In genomic region chr7:14834888-14835287, GRCh38 we compare ENCODE assay signal across 16 cellular contexts.
A peak's percentile ranks its signal among the peaks of the same experiment; 100 is the strongest.
DNase-seq lines count a peak whose midpoint lies in the region; ATAC-seq and TF ChIP-seq lines count a peak whose summit lies in the region.
"Had no signal": no experiment of that assay in that cellular context is flagged by ENCODE, and none has a peak within 500 bp of the region (broad histone marks: within the 10 kb centered on the region; RNA-seq: fewer than 3 reads in every experiment).

No MANE protein-coding gene starts in this region.

- H3K27ac ChIP-seq in left ventricle myocardium inferior (replicated peaks) (peak overlapping the region; percentile 73), cingulate gyrus (ENCODE audit: low read depth, low read length) (peak overlapping the region; percentile 14), skeletal muscle tissue (ENCODE audit: low read depth, low read length) (peak overlapping the region; percentile 95), ascending aorta (no peak overlapping the region)
- H3K27ac ChIP-seq: coronary artery, HL-60, upper lobe of right lung had no signal

- peak overlapping the region in 1 of 3 donors; percentile 8 for H3K9ac ChIP-seq in skeletal muscle tissue (ENCODE audit: low read depth in 1 of 3, low read length in 3 of 3)

- peaks cover 44% of the 10 kb centered on the region for H3K4me1 ChIP-seq in left ventricle myocardium inferior
- H3K4me1 ChIP-seq in skeletal muscle tissue (ENCODE audit: control insufficient read depth in 3 of 3, insufficient read depth in 3 of 3, low read length in 3 of 3) = peaks cover 28 to 32% (median 31%) of the 10 kb centered on the region in 3 donors
- H3K4me1 ChIP-seq in ascending aorta = no peaks in the 10 kb centered on the region
- H3K4me1 ChIP-seq: upper lobe of right lung had no signal

- ATAC-seq in Right ventricle myocardium inferior = no peak
- ATAC-seq in activated CD4-positive, CD25-positive, alpha-beta regulatory T cell treated with anti-CD3 and anti-CD28 coated beads, Interleukin-2, amount 50 U/mL, for 24 hours = no peak
- ATAC-seq: activated naive CD4-positive, alpha-beta T cell treated with anti-CD3 and anti-CD28 coated beads, Interleukin-2, amount 50 U/mL, for 72 hours; mucosa of descending colon; upper lobe of right lung had no signal

- H3K36me3 ChIP-seq in left ventricle myocardium inferior (no peaks in the 10 kb centered on the region), skeletal muscle tissue (ENCODE audit: control insufficient read depth in 3 of 3, insufficient read depth in 3 of 3, low read length in 3 of 3) (no peaks in the 10 kb centered on the region), ascending aorta (no peaks in the 10 kb centered on the region)
- H3K36me3 ChIP-seq: upper lobe of right lung had no signal

- no peak for TF ChIP-seq CTCF in left ventricle myocardium inferior (IDR thresholded peaks at IDR 0.05; ENCODE audit: borderline replicate concordance)
- no peak for TF ChIP-seq CTCF in ascending aorta (IDR thresholded peaks at IDR 0.05)

- H3K27me3 ChIP-seq in left ventricle myocardium inferior (ENCODE audit: low read depth) (no peaks in the 10 kb centered on the region), skeletal muscle tissue (ENCODE audit: control insufficient read depth in 3 of 3, insufficient read depth in 3 of 3, low read length in 3 of 3) (no peaks in the 10 kb centered on the region), ascending aorta (no peaks in the 10 kb centered on the region)
- H3K27me3 ChIP-seq: upper lobe of right lung had no signal

- intact Hi-C loops in left ventricle myocardium inferior (cut with micrococcal nuclease) (no loop called here), Right ventricle myocardium inferior (cut with DNase I) (loop anchor here (2.0 to 5.0 kb wide), 2 partner anchors 73 to 180 kb away; no protein-coding TSS in a partner anchor), ascending aorta (cut with DNase I) (no loop called here)

- DNase-seq in left ventricle myocardium inferior = no peak
- DNase-seq in Right ventricle myocardium inferior (ENCODE audit: missing footprints) = no peak
- peak; percentile 59 for DNase-seq in NCI-H226
- DNase-seq in ascending aorta (ENCODE audit: low spot score in 2 of 2) = no peak
- no peak for DNase-seq in RKO (ENCODE audit: low spot score)
- DNase-seq: activated CD4-positive, CD25-positive, alpha-beta regulatory T cell; islet precursor cell; mucosa of descending colon; stimulated activated CD4-positive, alpha-beta T cell treated with anti-CD3 and anti-CD28 coated beads, Interleukin-2, amount 100 ng/mL, for 48 hours; upper lobe of right lung had no signal

- H3K9me3 ChIP-seq in left ventricle myocardium inferior (replicated peaks) = peaks cover 16% of the 10 kb centered on the region
- no peaks in the 10 kb centered on the region for H3K9me3 ChIP-seq in skeletal muscle tissue (ENCODE audit: control insufficient read depth in 3 of 3, low read length in 3 of 3)
- H3K9me3 ChIP-seq in ascending aorta = no peaks in the 10 kb centered on the region
- H3K9me3 ChIP-seq: mucosa of descending colon, upper lobe of right lung had no signal

- H3K4me3 ChIP-seq in left ventricle myocardium inferior (no peak overlapping the region), skeletal muscle tissue (ENCODE audit: low read length in 3 of 3) (no peak overlapping the region), ascending aorta (no peak overlapping the region)
- H3K4me3 ChIP-seq: coronary artery, mucosa of descending colon, upper lobe of right lung had no signal

Comparison
In these comparisons a context has a peak if more than half of its experiments do, and no peak if none do; other contexts are left out.
1. H3K27ac ChIP-seq: peak in left ventricle myocardium inferior (single experiment), cingulate gyrus (single experiment) and skeletal muscle tissue (single experiment); none in ascending aorta (0 of 2).